2 cellular contexts compared by ENCODE assay signal in genomic region chr1:196933531-196934189, GRCh38.
TF ChIP-seq lines count a peak whose summit lies in the region.

No MANE protein-coding gene starts in this region.

TF ChIP-seq in SK-N-SH, 30 proteins besides CTCF, POLR2A, EP300 and RAD21 (continued from another document):
- TF ChIP-seq MAX (IDR thresholded peaks at IDR 0.05; ENCODE audit: low read depth) (no peak), FOSL2 (IDR thresholded peaks at IDR 0.05; ENCODE audit: borderline replicate concordance, low read depth) (no peak)

TF ChIP-seq in SK-N-SH treated with all-trans-retinoic acid at 6 μM for 48 hours, 23 proteins besides CTCF, POLR2A, EP300 and RAD21 (continued from another document):
- no peak for TF ChIP-seq ZNF8 (CRISPR knock-in tag; IDR thresholded peaks at IDR 0.05)
- TF ChIP-seq SNAI2 (CRISPR knock-in tag; IDR thresholded peaks at IDR 0.05), result no peak
- TF ChIP-seq ZFP3 (CRISPR knock-in tag; IDR thresholded peaks at IDR 0.05), result no peak
- TF ChIP-seq CSDC2 (CRISPR knock-in tag; IDR thresholded peaks at IDR 0.05), result no peak
- TF ChIP-seq ZNF565 (CRISPR knock-in tag; conservative IDR thresholded peaks at IDR 0.05; ENCODE audit: low read depth), result no peak
- TF ChIP-seq CREB5 (CRISPR knock-in tag; IDR thresholded peaks at IDR 0.05; ENCODE audit: low read depth), result no peak
- no peak for TF ChIP-seq TCF4 (CRISPR knock-in tag; IDR thresholded peaks at IDR 0.05; ENCODE audit: borderline replicate concordance)
